15 cellular contexts compared by ENCODE assay signal in genomic region chr10:5606321-5606720, GRCh38.
DNase-seq lines count a peak whose midpoint lies in the region; ATAC-seq, FAIRE-seq and TF ChIP-seq lines count a peak whose summit lies in the region.
"Had no signal": no experiment of that assay in that cellular context is flagged by ENCODE, and none has a peak within 500 bp of the region (broad histone marks: within the 10 kb centered on the region; RNA-seq: fewer than 3 reads in every experiment).

No MANE protein-coding gene starts in this region.

- H3K9me3 ChIP-seq in heart right ventricle (peaks cover 0 to 7% (median 0%) of the 10 kb centered on the region in 11 donors), kidney (ENCODE audit: control insufficient read depth in 1 of 2, low read length in 2 of 2) (no peaks in the 10 kb centered on the region), osteoblast (ENCODE audit: low read depth, low read length) (no peaks in the 10 kb centered on the region), aorta (ENCODE audit: control insufficient read depth, low read length) (no peaks in the 10 kb centered on the region)

- WGBS in heart right ventricle, 2 donors: 76 to 88% methylated on average over 8 of the region's 8 CpGs
- WGBS in aorta, 2 donors: 93 to 95% methylated on average over 8 of the region's 8 CpGs

- no peak overlapping the region for H2AFZ ChIP-seq in osteoblast (ENCODE audit: low read length)

- H3K27ac ChIP-seq in heart right ventricle (no peak overlapping the region), kidney (ENCODE audit: low read depth in 2 of 2, low read length in 2 of 2) (no peak overlapping the region), osteoblast (ENCODE audit: low read depth, low read length) (no peak overlapping the region), aorta (ENCODE audit: low read depth in 1 of 2, low read length in 2 of 2) (no peak overlapping the region)
- H3K27ac ChIP-seq: 22Rv1, HL-60 had no signal

- H3K4me3 Mint-ChIP-seq in type B pancreatic cell: no peak overlapping the region
- H3K4me3 Mint-ChIP-seq: CD8-positive, alpha-beta memory T cell; HFFc6 had no signal

- no peak overlapping the region for H3K27ac Mint-ChIP-seq in type B pancreatic cell
- H3K27ac Mint-ChIP-seq: CD8-positive, alpha-beta memory T cell; HFFc6 had no signal

- H3K9me3 Mint-ChIP-seq in type B pancreatic cell: no peaks in the 10 kb centered on the region
- H3K9me3 Mint-ChIP-seq: HFFc6 had no signal

- peaks cover 0 to 18% (median 0%) of the 10 kb centered on the region in 7 donors for H3K27me3 ChIP-seq in heart right ventricle
- H3K27me3 ChIP-seq in osteoblast (ENCODE audit: insufficient read depth, low read length): no peaks in the 10 kb centered on the region
- no peaks in the 10 kb centered on the region for H3K27me3 ChIP-seq in aorta (ENCODE audit: control insufficient read depth in 1 of 2, insufficient read depth in 2 of 2, low read length in 1 of 2)

- DNase-seq in Right ventricle myocardium inferior (ENCODE audit: missing footprints) (peak; percentile 27), heart right ventricle (no peak), kidney (peak; percentile 28), osteoblast (ENCODE audit: insufficient read length, low spot score, missing footprints) (peak; percentile 73), aorta (peak; percentile 35 to 63), NCI-H2171 (lab: John Stamatoyannopoulos, UW) (no peak), type B pancreatic cell (ENCODE audit: extremely low spot score, unreplicated experiment) (no peak)
- DNase-seq: Caco-2; CD8-positive, alpha-beta memory T cell; DND-41; HFFc6 had no signal

- H3K4me2 ChIP-seq in osteoblast (ENCODE audit: insufficient read depth, low read length): no peak overlapping the region

- H3K27me3 Mint-ChIP-seq in type B pancreatic cell: peaks cover 4% of the 10 kb centered on the region

- H3K79me2 ChIP-seq in osteoblast (ENCODE audit: insufficient read depth, low read length): no peaks in the 10 kb centered on the region

- no peak for ATAC-seq in Right ventricle myocardium inferior
- no peak for ATAC-seq in heart right ventricle
- ATAC-seq in aorta (ENCODE audit: low FRiP score): no peak
- ATAC-seq in GM19455 (IDR thresholded peaks at IDR 0.05; ENCODE audit: unreplicated experiment): no peak

- intact Hi-C loops in Right ventricle myocardium inferior (cut with DNase I) (no loop called here), heart right ventricle (cut with DNase I) (no loop called here), kidney (cut with DNase I) (no loop called here), aorta (cut with DNase I) (no loop called here)

- H3K36me3 ChIP-seq in heart right ventricle: no peaks in the 10 kb centered on the region
- no peaks in the 10 kb centered on the region for H3K36me3 ChIP-seq in kidney (ENCODE audit: control insufficient read depth in 1 of 2, insufficient read depth in 2 of 2, low read length in 2 of 2)
- no peaks in the 10 kb centered on the region for H3K36me3 ChIP-seq in osteoblast (ENCODE audit: insufficient read depth, low read length)
- no peaks in the 10 kb centered on the region for H3K36me3 ChIP-seq in aorta (ENCODE audit: control insufficient read depth in 1 of 2, insufficient read depth in 2 of 2, low read length in 1 of 2)

- no peaks in the 10 kb centered on the region for H4K20me1 ChIP-seq in osteoblast (ENCODE audit: insufficient read depth, low read length)

- H3K4me1 Mint-ChIP-seq in type B pancreatic cell (ENCODE audit: unreplicated experiment): peaks cover 22% of the 10 kb centered on the region
- H3K4me1 Mint-ChIP-seq: CD8-positive, alpha-beta memory T cell had no signal

- H3K9ac ChIP-seq in kidney (ENCODE audit: low read length in 2 of 2): no peak overlapping the region

- no peak overlapping the region for H3K4me3 ChIP-seq in heart right ventricle
- H3K4me3 ChIP-seq in kidney (ENCODE audit: low read length in 2 of 2): no peak overlapping the region
- H3K4me3 ChIP-seq in osteoblast (ENCODE audit: insufficient read depth, low read length): no peak overlapping the region
- no peak overlapping the region for H3K4me3 ChIP-seq in aorta (ENCODE audit: low read length in 2 of 2)

- FAIRE-seq in kidney (lab: Jason Lieb, UNC): no peak
- FAIRE-seq: GM12892 had no signal

- H3K36me3 Mint-ChIP-seq in type B pancreatic cell: peaks cover 4% of the 10 kb centered on the region

- H3K4me1 ChIP-seq in heart right ventricle (peaks cover 0 to 15% (median 4%) of the 10 kb centered on the region in 9 donors), kidney (ENCODE audit: control insufficient read depth in 1 of 2, insufficient read depth in 1 of 2, low read depth in 1 of 2, low read length in 2 of 2) (peaks cover 0 to 8% of the 10 kb centered on the region in 2 donors), osteoblast (ENCODE audit: insufficient read depth, low read length) (peaks cover 12% of the 10 kb centered on the region), aorta (ENCODE audit: control insufficient read depth in 1 of 2, insufficient read depth in 2 of 2, low read length in 2 of 2) (peaks cover 6 to 8% of the 10 kb centered on the region in 2 donors)

- TF ChIP-seq CTCF in heart right ventricle (IDR thresholded peaks at IDR 0.05) (no peak), kidney (IDR thresholded peaks at IDR 0.05; ENCODE audit: borderline replicate concordance, extremely low read depth, insufficient read depth) (no peak), osteoblast (IDR thresholded peaks at IDR 0.05; ENCODE audit: extremely low read depth, low read depth, low read length) (no peak), type B pancreatic cell (conservative IDR thresholded peaks at IDR 0.05) (no peak)

Comparison
In these comparisons a context has a peak if more than half of its experiments do, and no peak if none do; other contexts are left out.
1. DNase-seq: peak in Right ventricle myocardium inferior (single experiment), kidney (single experiment), osteoblast (single experiment) and aorta (2 of 2); none in heart right ventricle (0 of 2), NCI-H2171 (single experiment) and type B pancreatic cell (single experiment).